ENCODE assay signal across 1 cellular context in genomic region chr15:67296684-67297083, GRCh38.
TF ChIP-seq lines count a peak whose summit lies in the region.

No MANE protein-coding gene starts in this region.

TF ChIP-seq in WTC11, 78 proteins besides CTCF, POLR2A, EP300 and RAD21 (continued from another document):
- TF ChIP-seq, protein P1, sequence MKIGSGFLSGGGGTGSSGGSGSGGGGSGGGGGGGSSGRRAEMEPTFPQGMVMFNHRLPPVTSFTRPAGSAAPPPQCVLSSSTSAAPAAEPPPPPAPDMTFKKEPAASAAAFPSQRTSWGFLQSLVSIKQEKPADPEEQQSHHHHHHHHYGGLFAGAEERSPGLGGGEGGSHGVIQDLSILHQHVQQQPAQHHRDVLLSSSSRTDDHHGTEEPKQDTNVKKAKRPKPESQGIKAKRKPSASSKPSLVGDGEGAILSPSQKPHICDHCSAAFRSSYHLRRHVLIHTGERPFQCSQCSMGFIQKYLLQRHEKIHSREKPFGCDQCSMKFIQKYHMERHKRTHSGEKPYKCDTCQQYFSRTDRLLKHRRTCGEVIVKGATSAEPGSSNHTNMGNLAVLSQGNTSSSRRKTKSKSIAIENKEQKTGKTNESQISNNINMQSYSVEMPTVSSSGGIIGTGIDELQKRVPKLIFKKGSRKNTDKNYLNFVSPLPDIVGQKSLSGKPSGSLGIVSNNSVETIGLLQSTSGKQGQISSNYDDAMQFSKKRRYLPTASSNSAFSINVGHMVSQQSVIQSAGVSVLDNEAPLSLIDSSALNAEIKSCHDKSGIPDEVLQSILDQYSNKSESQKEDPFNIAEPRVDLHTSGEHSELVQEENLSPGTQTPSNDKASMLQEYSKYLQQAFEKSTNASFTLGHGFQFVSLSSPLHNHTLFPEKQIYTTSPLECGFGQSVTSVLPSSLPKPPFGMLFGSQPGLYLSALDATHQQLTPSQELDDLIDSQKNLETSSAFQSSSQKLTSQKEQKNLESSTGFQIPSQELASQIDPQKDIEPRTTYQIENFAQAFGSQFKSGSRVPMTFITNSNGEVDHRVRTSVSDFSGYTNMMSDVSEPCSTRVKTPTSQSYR (CRISPR knock-in tag; IDR thresholded peaks at IDR 0.05) = no peak
- TF ChIP-seq SMAD4 (CRISPR knock-in tag; IDR thresholded peaks at IDR 0.05) (no peak), E2F4 (CRISPR knock-in tag; IDR thresholded peaks at IDR 0.05; ENCODE audit: borderline replicate concordance, low read depth) (no peak), KAT7 (CRISPR knock-in tag; IDR thresholded peaks at IDR 0.05; ENCODE audit: borderline replicate concordance) (no peak), ZNF121 (CRISPR knock-in tag; IDR thresholded peaks at IDR 0.05) (no peak), JAZF1 (CRISPR knock-in tag; IDR thresholded peaks at IDR 0.05) (no peak), IRF2 (CRISPR knock-in tag; IDR thresholded peaks at IDR 0.05; ENCODE audit: borderline replicate concordance, low read depth) (no peak), ZBTB21 (CRISPR knock-in tag; IDR thresholded peaks at IDR 0.05; ENCODE audit: borderline replicate concordance) (no peak), PRDM15 (CRISPR knock-in tag; IDR thresholded peaks at IDR 0.05) (no peak)
